14 cellular contexts compared by ENCODE assay signal in genomic region chr16:81786321-81786720, GRCh38. TPM values are rescaled to one million over a fixed set of nuclear protein-coding genes. Genes with fewer than 3 reads are reported as not detected.
A peak's percentile ranks its signal among the peaks of the same experiment; 100 is the strongest.
DNase-seq lines count a peak whose midpoint lies in the region; ATAC-seq and TF ChIP-seq lines count a peak whose summit lies in the region.
"Had no signal": no experiment of that assay in that cellular context is flagged by ENCODE, and none has a peak within 500 bp of the region (broad histone marks: within the 10 kb centered on the region; RNA-seq: fewer than 3 reads in every experiment).

No MANE protein-coding gene starts in this region.

- no peak overlapping the region for H3K27ac ChIP-seq in smooth muscle cell (ENCODE audit: low read depth)

- H3K36me3 ChIP-seq in smooth muscle cell (ENCODE audit: low read depth) = no peaks in the 10 kb centered on the region

- H3K4me3 Mint-ChIP-seq in natural killer cell = no peak overlapping the region
- H3K4me3 Mint-ChIP-seq: activated naive CD4-positive, alpha-beta T cell treated with anti-CD3 and anti-CD28 coated beads for 36 hours; CD14-positive monocyte; T-helper 2 cell treated with Interferon-gamma antibody and Interleukin-4, amounts not matched to agents 5 μg/mL and 100 μg/mL, for 36 hours had no signal

- H3K9me3 ChIP-seq in smooth muscle cell (replicated peaks; ENCODE audit: low read depth) = no peaks in the 10 kb centered on the region

- H3K79me2 ChIP-seq in smooth muscle cell (ENCODE audit: low read depth) = no peaks in the 10 kb centered on the region

- H3K4me3 ChIP-seq in smooth muscle cell = no peak overlapping the region

- H3K4me2 ChIP-seq in smooth muscle cell = no peak overlapping the region

- no peaks in the 10 kb centered on the region for H3K36me3 Mint-ChIP-seq in natural killer cell

- H4K20me1 ChIP-seq in smooth muscle cell (ENCODE audit: low read depth) = no peaks in the 10 kb centered on the region

- no peak for TF ChIP-seq CTCF in natural killer cell (IDR thresholded peaks at IDR 0.05)
- TF ChIP-seq CTCF in smooth muscle cell (IDR thresholded peaks at IDR 0.05; ENCODE audit: borderline replicate concordance, insufficient read depth, poor library complexity, severe bottlenecking) = no peak

- H3K27ac Mint-ChIP-seq in natural killer cell = peak overlapping the region; percentile 59 to 77
- H3K27ac Mint-ChIP-seq: activated naive CD4-positive, alpha-beta T cell treated with anti-CD3 and anti-CD28 coated beads for 36 hours; T-helper 2 cell treated with Interferon-gamma antibody and Interleukin-4, amounts not matched to agents 5 μg/mL and 100 μg/mL, for 36 hours had no signal

- intact Hi-C loops in natural killer cell (cut with micrococcal nuclease) = no loop called here

- 17% methylated on average over 6 of the region's 6 CpGs for WGBS in smooth muscle cell (ENCODE audit: low lambda C conversion rate)

- ATAC-seq in natural killer cell = no peak
- ATAC-seq in activated CD4-positive, CD25-positive, alpha-beta regulatory T cell treated with anti-CD3 and anti-CD28 coated beads, Interleukin-2, amount 50 U/mL, for 24 hours = no peak
- no peak; the same call in 2 of the 3 replicates for ATAC-seq in SK-N-SH treated with all-trans-retinoic acid at 6 μM for 48 hours
- ATAC-seq: HCT116 had no signal

- peak; percentile 15 for DNase-seq in EL
- peak; percentile 10 for DNase-seq in MV-4-11 (lab: John Stamatoyannopoulos, UW)
- DNase-seq in dermis blood vessel endothelial cell = peak; percentile 54
- DNase-seq in natural killer cell = no peak
- DNase-seq in smooth muscle cell (lab: John Stamatoyannopoulos, UW; ENCODE audit: unreplicated experiment) = no peak
- DNase-seq in G401 (ENCODE audit: low spot score) = no peak
- DNase-seq: activated naive CD4-positive, alpha-beta T cell treated with anti-CD3 and anti-CD28 coated beads for 36 hours; NCI-H2107; OCI-M1 had no signal

- H3K4me1 ChIP-seq in smooth muscle cell (ENCODE audit: low read depth) = no peaks in the 10 kb centered on the region

- no peaks in the 10 kb centered on the region for H3F3A ChIP-seq in smooth muscle cell (ENCODE audit: low read depth)

- H3K27me3 ChIP-seq in smooth muscle cell (ENCODE audit: low read depth) = peaks cover 55% of the 10 kb centered on the region

- H3K9me3 Mint-ChIP-seq in natural killer cell = no peaks in the 10 kb centered on the region
- H3K9me3 Mint-ChIP-seq: activated naive CD4-positive, alpha-beta T cell treated with anti-CD3 and anti-CD28 coated beads for 36 hours; T-helper 2 cell treated with Interferon-gamma antibody and Interleukin-4, amounts not matched to agents 5 μg/mL and 100 μg/mL, for 36 hours had no signal

- H3K9ac ChIP-seq in smooth muscle cell (ENCODE audit: low read depth) = no peak overlapping the region

- peaks cover 81 to 83% of the 10 kb centered on the region in 2 donors for H3K4me1 Mint-ChIP-seq in natural killer cell

- in situ Hi-C loops in G401 (cut with HindIII; ENCODE audit: low sequenced_read_pairs) = no loop called here

- no peak overlapping the region for H2AFZ ChIP-seq in smooth muscle cell (ENCODE audit: low read depth)

- no peaks in the 10 kb centered on the region for H3K27me3 Mint-ChIP-seq in natural killer cell (ENCODE audit: low read depth in 2 of 2)

TF ChIP-seq in SK-N-SH treated with all-trans-retinoic acid at 6 μM for 48 hours, 23 proteins besides CTCF, POLR2A, EP300 and RAD21:
- no peak for TF ChIP-seq ZNF8 (CRISPR knock-in tag; IDR thresholded peaks at IDR 0.05)
- TF ChIP-seq OSR1 (CRISPR knock-in tag; IDR thresholded peaks at IDR 0.05) = no peak
- TF ChIP-seq PATZ1 (CRISPR knock-in tag; IDR thresholded peaks at IDR 0.05; ENCODE audit: borderline replicate concordance) = no peak
- TF ChIP-seq ARNTL (CRISPR knock-in tag; IDR thresholded peaks at IDR 0.05; ENCODE audit: borderline replicate concordance, low read depth) = no peak
- TF ChIP-seq CREB5 (CRISPR knock-in tag; IDR thresholded peaks at IDR 0.05; ENCODE audit: low read depth) = no peak
- no peak for TF ChIP-seq RARB (CRISPR knock-in tag; IDR thresholded peaks at IDR 0.05)
- TF ChIP-seq SNAI2 (CRISPR knock-in tag; IDR thresholded peaks at IDR 0.05) = no peak
- no peak for TF ChIP-seq POU6F1 (CRISPR knock-in tag; IDR thresholded peaks at IDR 0.05; ENCODE audit: borderline replicate concordance, low read depth)
- TF ChIP-seq ZNF70 (CRISPR knock-in tag; IDR thresholded peaks at IDR 0.05) = no peak
- no peak for TF ChIP-seq ZC3H10 (CRISPR knock-in tag; IDR thresholded peaks at IDR 0.05)
- TF ChIP-seq ISL1 (CRISPR knock-in tag; IDR thresholded peaks at IDR 0.05) = no peak
- TF ChIP-seq ZFP30 (CRISPR knock-in tag; IDR thresholded peaks at IDR 0.05) = no peak
- TF ChIP-seq TSHZ2 (CRISPR knock-in tag; IDR thresholded peaks at IDR 0.05) = no peak
- TF ChIP-seq ESRRG (CRISPR knock-in tag; IDR thresholded peaks at IDR 0.05) = no peak
- no peak for TF ChIP-seq BACH2 (CRISPR knock-in tag; IDR thresholded peaks at IDR 0.05; ENCODE audit: borderline replicate concordance)
- TF ChIP-seq ZNF565 (CRISPR knock-in tag; conservative IDR thresholded peaks at IDR 0.05; ENCODE audit: low read depth) = no peak
- no peak for TF ChIP-seq GLIS3 (CRISPR knock-in tag; IDR thresholded peaks at IDR 0.05)
- no peak for TF ChIP-seq CSDC2 (CRISPR knock-in tag; IDR thresholded peaks at IDR 0.05)
- no peak for TF ChIP-seq ZFP3 (CRISPR knock-in tag; IDR thresholded peaks at IDR 0.05)
- no peak for TF ChIP-seq PPARA (CRISPR knock-in tag; IDR thresholded peaks at IDR 0.05; ENCODE audit: borderline replicate concordance)

RNA-seq across cellular contexts. Expression of gene PLCG2, which starts 7.2 kb away (rescaled TPM):
- total RNA-seq in dermis blood vessel endothelial cell (23.2 and 23.5 TPM in 2 replicates), natural killer cell (100 to 1,000 TPM; 250 to 298 (median 285) TPM), smooth muscle cell (0.18 and 1.7 TPM in 2 replicates)
- polyA plus RNA-seq in smooth muscle cell = 0.02 TPM in 1 of 2 replicates, not detected in the other
- total RNA-seq in G401 (2014; rRNA removed; shearing (Covaris generic)) = 34.8 and 42.4 TPM in 2 replicates

Comparison
In these comparisons a context has a peak if more than half of its experiments do, and no peak if none do; other contexts are left out.
1. DNase-seq: peak in EL (single experiment), MV-4-11 (single experiment) and dermis blood vessel endothelial cell (single experiment); none in natural killer cell (single experiment), smooth muscle cell (single experiment) and G401 (single experiment).